In the genomic region with DNA sequence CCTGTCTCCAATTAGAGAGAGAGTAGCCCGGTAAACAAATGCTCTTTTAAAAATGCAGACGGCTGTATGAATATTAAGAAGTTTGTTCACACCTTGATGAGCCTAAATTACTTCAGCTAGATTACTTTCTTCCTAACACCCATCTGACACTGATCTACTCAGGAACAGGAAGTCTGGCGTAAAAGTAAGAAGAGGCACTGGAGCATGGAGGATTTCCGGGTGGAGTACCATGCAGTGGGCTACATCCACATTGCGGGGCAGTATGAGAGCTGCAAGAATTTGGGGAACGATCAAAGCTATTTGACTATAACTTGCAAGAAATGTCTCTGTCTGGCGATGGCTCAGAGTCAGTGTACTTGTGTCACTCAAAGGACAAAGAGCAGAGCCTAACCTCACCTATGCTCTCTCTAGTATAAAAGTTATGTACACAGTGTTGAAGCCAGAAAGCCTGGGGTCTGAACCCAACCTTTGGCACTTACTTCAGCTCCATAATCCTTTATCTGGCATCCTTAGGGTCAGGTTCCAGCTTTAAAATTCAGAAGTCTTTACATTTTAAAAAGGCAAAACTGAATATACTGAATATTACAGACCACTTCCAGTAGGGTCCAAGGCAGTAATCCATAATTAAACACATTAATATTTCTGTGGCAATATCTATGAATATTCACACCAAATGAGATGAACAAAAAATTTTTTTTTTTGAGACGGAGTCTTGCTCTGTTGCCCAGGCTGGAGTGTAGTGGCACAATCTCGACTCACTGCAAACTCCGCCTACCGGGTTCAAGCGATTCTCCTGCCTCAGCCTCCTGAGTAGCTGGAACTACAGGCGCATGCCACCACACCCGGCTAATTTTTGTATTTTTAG, we compare ENCODE assay signal across 1 cellular context.
TF ChIP-seq lines count a peak whose summit lies in the region.

No MANE protein-coding gene starts in this region.

TF ChIP-seq in HCT116, 20 proteins besides CTCF, POLR2A, EP300 and RAD21 (continued from another document):
- TF ChIP-seq, protein P1, sequence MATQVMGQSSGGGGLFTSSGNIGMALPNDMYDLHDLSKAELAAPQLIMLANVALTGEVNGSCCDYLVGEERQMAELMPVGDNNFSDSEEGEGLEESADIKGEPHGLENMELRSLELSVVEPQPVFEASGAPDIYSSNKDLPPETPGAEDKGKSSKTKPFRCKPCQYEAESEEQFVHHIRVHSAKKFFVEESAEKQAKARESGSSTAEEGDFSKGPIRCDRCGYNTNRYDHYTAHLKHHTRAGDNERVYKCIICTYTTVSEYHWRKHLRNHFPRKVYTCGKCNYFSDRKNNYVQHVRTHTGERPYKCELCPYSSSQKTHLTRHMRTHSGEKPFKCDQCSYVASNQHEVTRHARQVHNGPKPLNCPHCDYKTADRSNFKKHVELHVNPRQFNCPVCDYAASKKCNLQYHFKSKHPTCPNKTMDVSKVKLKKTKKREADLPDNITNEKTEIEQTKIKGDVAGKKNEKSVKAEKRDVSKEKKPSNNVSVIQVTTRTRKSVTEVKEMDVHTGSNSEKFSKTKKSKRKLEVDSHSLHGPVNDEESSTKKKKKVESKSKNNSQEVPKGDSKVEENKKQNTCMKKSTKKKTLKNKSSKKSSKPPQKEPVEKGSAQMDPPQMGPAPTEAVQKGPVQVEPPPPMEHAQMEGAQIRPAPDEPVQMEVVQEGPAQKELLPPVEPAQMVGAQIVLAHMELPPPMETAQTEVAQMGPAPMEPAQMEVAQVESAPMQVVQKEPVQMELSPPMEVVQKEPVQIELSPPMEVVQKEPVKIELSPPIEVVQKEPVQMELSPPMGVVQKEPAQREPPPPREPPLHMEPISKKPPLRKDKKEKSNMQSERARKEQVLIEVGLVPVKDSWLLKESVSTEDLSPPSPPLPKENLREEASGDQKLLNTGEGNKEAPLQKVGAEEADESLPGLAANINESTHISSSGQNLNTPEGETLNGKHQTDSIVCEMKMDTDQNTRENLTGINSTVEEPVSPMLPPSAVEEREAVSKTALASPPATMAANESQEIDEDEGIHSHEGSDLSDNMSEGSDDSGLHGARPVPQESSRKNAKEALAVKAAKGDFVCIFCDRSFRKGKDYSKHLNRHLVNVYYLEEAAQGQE (IDR thresholded peaks at IDR 0.05; ENCODE audit: low read depth): no peak
- TF ChIP-seq, protein P2, sequence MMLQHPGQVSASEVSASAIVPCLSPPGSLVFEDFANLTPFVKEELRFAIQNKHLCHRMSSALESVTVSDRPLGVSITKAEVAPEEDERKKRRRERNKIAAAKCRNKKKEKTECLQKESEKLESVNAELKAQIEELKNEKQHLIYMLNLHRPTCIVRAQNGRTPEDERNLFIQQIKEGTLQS (IDR thresholded peaks at IDR 0.05): no peak
- TF ChIP-seq, protein P3, sequence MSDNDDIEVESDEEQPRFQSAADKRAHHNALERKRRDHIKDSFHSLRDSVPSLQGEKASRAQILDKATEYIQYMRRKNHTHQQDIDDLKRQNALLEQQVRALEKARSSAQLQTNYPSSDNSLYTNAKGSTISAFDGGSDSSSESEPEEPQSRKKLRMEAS (IDR thresholded peaks at IDR 0.05): no peak
- TF ChIP-seq SRF (IDR thresholded peaks at IDR 0.05; ENCODE audit: low read depth): no peak
- no peak for TF ChIP-seq CBX3 (IDR thresholded peaks at IDR 0.05; ENCODE audit: low read depth)
- no peak for TF ChIP-seq FOSL1 (IDR thresholded peaks at IDR 0.05; ENCODE audit: low read depth)
- TF ChIP-seq, protein P4, sequence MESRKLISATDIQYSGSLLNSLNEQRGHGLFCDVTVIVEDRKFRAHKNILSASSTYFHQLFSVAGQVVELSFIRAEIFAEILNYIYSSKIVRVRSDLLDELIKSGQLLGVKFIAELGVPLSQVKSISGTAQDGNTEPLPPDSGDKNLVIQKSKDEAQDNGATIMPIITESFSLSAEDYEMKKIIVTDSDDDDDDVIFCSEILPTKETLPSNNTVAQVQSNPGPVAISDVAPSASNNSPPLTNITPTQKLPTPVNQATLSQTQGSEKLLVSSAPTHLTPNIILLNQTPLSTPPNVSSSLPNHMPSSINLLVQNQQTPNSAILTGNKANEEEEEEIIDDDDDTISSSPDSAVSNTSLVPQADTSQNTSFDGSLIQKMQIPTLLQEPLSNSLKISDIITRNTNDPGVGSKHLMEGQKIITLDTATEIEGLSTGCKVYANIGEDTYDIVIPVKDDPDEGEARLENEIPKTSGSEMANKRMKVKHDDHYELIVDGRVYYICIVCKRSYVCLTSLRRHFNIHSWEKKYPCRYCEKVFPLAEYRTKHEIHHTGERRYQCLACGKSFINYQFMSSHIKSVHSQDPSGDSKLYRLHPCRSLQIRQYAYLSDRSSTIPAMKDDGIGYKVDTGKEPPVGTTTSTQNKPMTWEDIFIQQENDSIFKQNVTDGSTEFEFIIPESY (IDR thresholded peaks at IDR 0.05; ENCODE audit: extremely low read depth, insufficient replicate concordance, low read length): no peak
- no peak for TF ChIP-seq EGR1 (IDR thresholded peaks at IDR 0.05; ENCODE audit: low read depth)
- TF ChIP-seq ELF1 (IDR thresholded peaks at IDR 0.05; ENCODE audit: borderline replicate concordance, low read depth): no peak
